3 cellular contexts compared by ENCODE assay signal in genomic region chr18:850960-851359, GRCh38.
TF ChIP-seq lines count a peak whose summit lies in the region.

No MANE protein-coding gene starts in this region.

TF ChIP-seq in HepG2, 621 proteins besides CTCF, POLR2A, EP300 and RAD21 (continues in another document):
- peak; percentile 72 for TF ChIP-seq ZBTB40 (IDR thresholded peaks at IDR 0.05)
- no peak for TF ChIP-seq ZBTB40 (CRISPR knock-in tag; IDR thresholded peaks at IDR 0.05)

TF ChIP-seq in HEK293T, 16 proteins besides CTCF, POLR2A, EP300 and RAD21:
- no peak for TF ChIP-seq L3MBTL2 (conservative IDR thresholded peaks at IDR 0.05)
- no peak for TF ChIP-seq HDGF (IDR thresholded peaks at IDR 0.05; ENCODE audit: borderline replicate concordance)
- TF ChIP-seq ELF4 (IDR thresholded peaks at IDR 0.05), result peak; percentile 38; the same call in 1 of the 2 replicates
- no peak for TF ChIP-seq FOXA1 (IDR thresholded peaks at IDR 0.05)
- TF ChIP-seq FOXK2 (IDR thresholded peaks at IDR 0.05), result no peak
- TF ChIP-seq SP1 (IDR thresholded peaks at IDR 0.05), result no peak

TF ChIP-seq in K562, 482 proteins besides CTCF, POLR2A, EP300 and RAD21:
- TF ChIP-seq BDP1 (IDR thresholded peaks at IDR 0.05; ENCODE audit: insufficient read depth, insufficient read length), result no peak
- TF ChIP-seq ZBTB40 (IDR thresholded peaks at IDR 0.05), result peak; percentile 61; the same call in 1 of the 2 replicates
- no peak for TF ChIP-seq ZBTB40 (CRISPR knock-in tag; IDR thresholded peaks at IDR 0.05)
- no peak for TF ChIP-seq ELF2 (CRISPR knock-in tag; IDR thresholded peaks at IDR 0.05)
- TF ChIP-seq THAP7 (CRISPR knock-in tag; IDR thresholded peaks at IDR 0.05), result no peak
- no peak for TF ChIP-seq MNT (conservative IDR thresholded peaks at IDR 0.05)
- no peak for TF ChIP-seq TAF9B (IDR thresholded peaks at IDR 0.05; ENCODE audit: partially characterized antibody)
- TF ChIP-seq FOXK1 (CRISPR knock-in tag; IDR thresholded peaks at IDR 0.05; ENCODE audit: borderline replicate concordance), result no peak
